Comparison of ENCODE assay signal across 8 cellular contexts in genomic region chr6:108558372-108559096, GRCh38. TPM values are rescaled to one million over a fixed set of nuclear protein-coding genes. Genes with fewer than 3 reads are reported as not detected.
DNase-seq lines count a peak whose midpoint lies in the region; ATAC-seq and TF ChIP-seq lines count a peak whose summit lies in the region.

No MANE protein-coding gene starts in this region.

- CTCF ChIA-PET in naive thymus-derived CD4-positive, alpha-beta T cell (lab: Charles Lee): interaction anchor here (0.6 to 1.2 kb wide), 7 partner anchors 11 to 1481 kb away, joined by 3 to 5 read pairs (median 3); no protein-coding TSS in a partner anchor

- H3K9ac ChIP-seq in fibroblast of lung (ENCODE audit: insufficient read depth, low read length): peak overlapping the region; percentile 94

- H3K9me3 Mint-ChIP-seq in activated T-helper 2 cell treated with anti-CD3 and anti-CD28 coated beads, Interferon-gamma antibody, Interleukin-2, Interleukin-4, amounts not matched to agents 10 μg/mL and 5 μg/mL and 100 μg/mL, durations not matched to agents 14 hours and 24 hours and 36 hours: no peaks in the 10 kb centered on the region
- no peaks in the 10 kb centered on the region for H3K9me3 Mint-ChIP-seq in naive thymus-derived CD4-positive, alpha-beta T cell
- no peaks in the 10 kb centered on the region for H3K9me3 Mint-ChIP-seq in stimulated activated effector memory CD8-positive, alpha-beta T cell treated with anti-CD3 and anti-CD28 coated beads, Interleukin-12 subunit alpha, Interleukin-12 subunit beta, amount 100 ng/mL, for 72 hours

- peak overlapping the region; percentile 93 for H3K27ac Mint-ChIP-seq in activated T-helper 2 cell treated with anti-CD3 and anti-CD28 coated beads, Interferon-gamma antibody, Interleukin-2, Interleukin-4, amounts not matched to agents 10 μg/mL and 5 μg/mL and 100 μg/mL, durations not matched to agents 14 hours and 24 hours and 36 hours
- H3K27ac Mint-ChIP-seq in naive thymus-derived CD4-positive, alpha-beta T cell: peak overlapping the region; percentile 87 to 99 (median 97)
- peak overlapping the region; percentile 94 for H3K27ac Mint-ChIP-seq in stimulated activated effector memory CD8-positive, alpha-beta T cell treated with anti-CD3 and anti-CD28 coated beads, Interleukin-12 subunit alpha, Interleukin-12 subunit beta, amount 100 ng/mL, for 72 hours

- peaks cover 16% of the 10 kb centered on the region for H3K4me1 Mint-ChIP-seq in activated T-helper 2 cell treated with anti-CD3 and anti-CD28 coated beads, Interferon-gamma antibody, Interleukin-2, Interleukin-4, amounts not matched to agents 10 μg/mL and 5 μg/mL and 100 μg/mL, durations not matched to agents 14 hours and 24 hours and 36 hours (ENCODE audit: low read depth)
- peaks cover 16 to 28% (median 20%) of the 10 kb centered on the region in 7 donors for H3K4me1 Mint-ChIP-seq in naive thymus-derived CD4-positive, alpha-beta T cell
- peaks cover 20% of the 10 kb centered on the region for H3K4me1 Mint-ChIP-seq in stimulated activated effector memory CD8-positive, alpha-beta T cell treated with anti-CD3 and anti-CD28 coated beads, Interleukin-12 subunit alpha, Interleukin-12 subunit beta, amount 100 ng/mL, for 72 hours

- ATAC-seq in naive thymus-derived CD4-positive, alpha-beta T cell: peak; percentile 75
- peak; percentile 75 for ATAC-seq in stimulated activated effector memory CD8-positive, alpha-beta T cell treated with anti-CD3 and anti-CD28 coated beads, Interleukin-12 subunit alpha, Interleukin-12 subunit beta, amount 100 ng/mL, for 72 hours

- peak; percentile 88 for DNase-seq in DMS53 treated with DMSO at 0.1 percent for 48 hours (lab: John Stamatoyannopoulos, UW; ENCODE audit: unreplicated experiment)
- DNase-seq in GOT3 (lab: John Stamatoyannopoulos, UW): peak; percentile 89
- DNase-seq in LNCaP clone FGC (ENCODE audit: low read depth): peak; percentile 98
- DNase-seq in RPMI7951 (ENCODE audit: low read depth): peak; percentile 99
- peak; percentile 95 for DNase-seq in activated T-helper 2 cell treated with anti-CD3 and anti-CD28 coated beads, Interferon-gamma antibody, Interleukin-2, Interleukin-4, amounts not matched to agents 10 μg/mL and 5 μg/mL and 100 μg/mL, durations not matched to agents 14 hours and 24 hours and 36 hours (ENCODE audit: low spot score)
- peak; percentile 99 for DNase-seq in fibroblast of lung (ENCODE audit: low read depth in 2 of 2)
- peak; percentile 91 to 98 (median 97) for DNase-seq in naive thymus-derived CD4-positive, alpha-beta T cell
- peak; percentile 86 to 95 for DNase-seq in stimulated activated effector memory CD8-positive, alpha-beta T cell treated with anti-CD3 and anti-CD28 coated beads, Interleukin-12 subunit alpha, Interleukin-12 subunit beta, amount 100 ng/mL, for 72 hours (ENCODE audit: low spot score in 2 of 2)

- peak overlapping the region; percentile 91 for H3K27ac ChIP-seq in fibroblast of lung (ENCODE audit: insufficient read depth, low read length)
- peak overlapping the region; percentile 100 for H3K27ac ChIP-seq in naive thymus-derived CD4-positive, alpha-beta T cell (ENCODE audit: low read depth, low read length)

- peak overlapping the region; percentile 89 for H2AFZ ChIP-seq in fibroblast of lung (ENCODE audit: low read length)

- H3K36me3 Mint-ChIP-seq in activated T-helper 2 cell treated with anti-CD3 and anti-CD28 coated beads, Interferon-gamma antibody, Interleukin-2, Interleukin-4, amounts not matched to agents 10 μg/mL and 5 μg/mL and 100 μg/mL, durations not matched to agents 14 hours and 24 hours and 36 hours (ENCODE audit: low read depth): peaks cover 15% of the 10 kb centered on the region
- peaks cover 0 to 12% (median 6%) of the 10 kb centered on the region in 5 donors for H3K36me3 Mint-ChIP-seq in naive thymus-derived CD4-positive, alpha-beta T cell
- H3K36me3 Mint-ChIP-seq in stimulated activated effector memory CD8-positive, alpha-beta T cell treated with anti-CD3 and anti-CD28 coated beads, Interleukin-12 subunit alpha, Interleukin-12 subunit beta, amount 100 ng/mL, for 72 hours: peaks cover 35% of the 10 kb centered on the region

- H3K4me3 ChIP-seq in LNCaP clone FGC (ENCODE audit: low read depth, low read length) (peak overlapping the region; percentile 84), fibroblast of lung (replicated peaks in 1 of 4; ENCODE audit: control extremely low read depth in 1 of 4, insufficient read depth in 1 of 4, low read depth in 3 of 4, low read length in 4 of 4) (peak overlapping the region; percentile 89 to 97 (median 94))
- H3K4me3 ChIP-seq in naive thymus-derived CD4-positive, alpha-beta T cell (ENCODE audit: low read length): peak overlapping the region; percentile 75

- H4K20me1 ChIP-seq in fibroblast of lung (ENCODE audit: control insufficient read depth, extremely low read depth, insufficient read depth, low read length): no peaks in the 10 kb centered on the region

- intact Hi-C loops in activated T-helper 2 cell treated with anti-CD3 and anti-CD28 coated beads, Interferon-gamma antibody, Interleukin-2, Interleukin-4, amounts not matched to agents 10 μg/mL and 5 μg/mL and 100 μg/mL, durations not matched to agents 14 hours and 24 hours and 36 hours (cut with micrococcal nuclease): loop anchor here (1.0 to 5.0 kb wide), 8 partner anchors 179 to 1132 kb away; partner anchors contain the start of genes AK9, ARMC2, CD164 and CEP57L1
- intact Hi-C loops in naive thymus-derived CD4-positive, alpha-beta T cell (cut with micrococcal nuclease): loop anchor here (1.0 to 5.0 kb wide), 23 partner anchors 72 to 1622 kb away; partner anchors contain the start of genes ARMC2 (in 2 of the 2), CD164 (in 2 of the 2), CEP57L1 (in 2 of the 2) and SNX3 (in 2 of the 2)

- H3K36me3 ChIP-seq in fibroblast of lung (ENCODE audit: control insufficient read depth, insufficient read depth, low read length): no peaks in the 10 kb centered on the region
- peaks cover 0 to 11% (median 0%) of the 10 kb centered on the region in 3 experiments for H3K36me3 ChIP-seq in naive thymus-derived CD4-positive, alpha-beta T cell (ENCODE audit: control insufficient read depth in 2 of 3, insufficient read depth in 3 of 3, low read length in 3 of 3)

- POLR2A ChIA-PET in naive thymus-derived CD4-positive, alpha-beta T cell (lab: Charles Lee): interaction anchor here (0.6 to 3.5 kb wide), 21 partner anchors 8 to 1099 kb away, joined by 3 to 41 read pairs (median 5); partner anchors contain the start of genes ARMC2, CD164, CEP57L1 and PDSS2

- TF ChIP-seq CTCF in LNCaP clone FGC (IDR thresholded peaks at IDR 0.05; ENCODE audit: control insufficient read depth, extremely low read depth, insufficient read depth) (no peak), fibroblast of lung (conservative IDR thresholded peaks at IDR 0.05 in 1 of 2, IDR thresholded peaks at IDR 0.05 in 1 of 2; ENCODE audit: low read depth in 1 of 2, low read length in 2 of 2) (no peak)

- no peaks in the 10 kb centered on the region for H3K27me3 ChIP-seq in fibroblast of lung (ENCODE audit: control insufficient read depth, insufficient read depth, low read length)
- H3K27me3 ChIP-seq in naive thymus-derived CD4-positive, alpha-beta T cell (ENCODE audit: control insufficient read depth in 2 of 2, insufficient read depth in 2 of 2, low read length in 2 of 2): no peaks in the 10 kb centered on the region

- H3K79me2 ChIP-seq in fibroblast of lung (ENCODE audit: control insufficient read depth, insufficient read depth, low read length): peaks cover 24% of the 10 kb centered on the region

- H3K4me2 ChIP-seq in fibroblast of lung (ENCODE audit: extremely low read depth, insufficient read depth, low read length): peak overlapping the region; percentile 86

- H3K4me1 ChIP-seq in fibroblast of lung (ENCODE audit: control insufficient read depth, extremely low read depth, insufficient read depth, low read length): peaks cover 6% of the 10 kb centered on the region
- H3K4me1 ChIP-seq in naive thymus-derived CD4-positive, alpha-beta T cell (ENCODE audit: control insufficient read depth in 2 of 2, insufficient read depth in 2 of 2, low read length in 2 of 2): peaks cover 12 to 13% of the 10 kb centered on the region in 2 donors

- peak overlapping the region; percentile 87 for H3K4me3 Mint-ChIP-seq in activated T-helper 2 cell treated with anti-CD3 and anti-CD28 coated beads, Interferon-gamma antibody, Interleukin-2, Interleukin-4, amounts not matched to agents 10 μg/mL and 5 μg/mL and 100 μg/mL, durations not matched to agents 14 hours and 24 hours and 36 hours (ENCODE audit: low read depth)
- peak overlapping the region; percentile 88 to 98 (median 97) for H3K4me3 Mint-ChIP-seq in naive thymus-derived CD4-positive, alpha-beta T cell
- peak overlapping the region; percentile 79 for H3K4me3 Mint-ChIP-seq in stimulated activated effector memory CD8-positive, alpha-beta T cell treated with anti-CD3 and anti-CD28 coated beads, Interleukin-12 subunit alpha, Interleukin-12 subunit beta, amount 100 ng/mL, for 72 hours

- H3K27me3 Mint-ChIP-seq in activated T-helper 2 cell treated with anti-CD3 and anti-CD28 coated beads, Interferon-gamma antibody, Interleukin-2, Interleukin-4, amounts not matched to agents 10 μg/mL and 5 μg/mL and 100 μg/mL, durations not matched to agents 14 hours and 24 hours and 36 hours (ENCODE audit: low read depth): peaks cover 46% of the 10 kb centered on the region
- H3K27me3 Mint-ChIP-seq in naive thymus-derived CD4-positive, alpha-beta T cell: peaks cover 0 to 55% (median 6%) of the 10 kb centered on the region in 5 donors

- H3K9me3 ChIP-seq in fibroblast of lung (ENCODE audit: control insufficient read depth, insufficient read depth, low read depth, low read length): no peaks in the 10 kb centered on the region
- H3K9me3 ChIP-seq in naive thymus-derived CD4-positive, alpha-beta T cell (ENCODE audit: control insufficient read depth in 2 of 3, low read length in 3 of 3): no peaks in the 10 kb centered on the region

RNA-seq across cellular contexts. Expression of gene FOXO3, which starts 2.2 kb away (rescaled TPM):
- 16.2 and 19.0 TPM in 2 replicates for total RNA-seq in RPMI7951 (2014; rRNA removed; shearing (Covaris generic))
- total RNA-seq in activated T-helper 2 cell treated with anti-CD3 and anti-CD28 coated beads, Interferon-gamma antibody, Interleukin-2, Interleukin-4, amounts not matched to agents 10 μg/mL and 5 μg/mL and 100 μg/mL, durations not matched to agents 14 hours and 24 hours and 36 hours: 4.7 and 5.8 TPM in 2 replicates
- total RNA-seq in fibroblast of lung: 53.7 and 63.9 TPM in 2 replicates
- 36.9 and 49.5 TPM in 2 replicates for polyA plus RNA-seq in fibroblast of lung
- 28.1 and 46.7 TPM in 2 replicates for polyA plus RNA-seq in fibroblast of lung (2012)
- 241 and 323 TPM in 2 replicates for polyA minus RNA-seq in fibroblast of lung (ENCODE audit: low replicate concordance)
- total RNA-seq in naive thymus-derived CD4-positive, alpha-beta T cell: 10 to 100 TPM; 11.6 to 39.5 (median 21.7) TPM
- 10 to 100 TPM; 17.8 to 19.9 TPM for polyA plus RNA-seq in naive thymus-derived CD4-positive, alpha-beta T cell

Comparison
In these comparisons a context has a peak if more than half of its experiments do, and no peak if none do; other contexts are left out.
1. Peak in every context shown above with its lines: DNase-seq, ATAC-seq, H3K4me3 ChIP-seq and H3K27ac ChIP-seq.